Comparison of ENCODE assay signal across 23 cellular contexts in genomic region chr1:181608386-181608785, GRCh38.
"Had no signal": no experiment of that assay in that cellular context is flagged by ENCODE, and none has a peak within 500 bp of the region (broad histone marks: within the 10 kb centered on the region; RNA-seq: fewer than 3 reads in every experiment).

No MANE protein-coding gene starts in this region.

- H3K9me3 Mint-ChIP-seq: endodermal cell had no signal

- H3K27ac ChIP-seq: colonic mucosa, epithelial cell of prostate, foreskin keratinocyte, gastroesophageal sphincter, heart left ventricle, hepatocyte, left lung, lower lobe of right lung had no signal

- H3K36me3 ChIP-seq: colonic mucosa, gastroesophageal sphincter, heart left ventricle, left lung, lower lobe of right lung had no signal

- H3K9me3 ChIP-seq: colonic mucosa, left lung, lower lobe of right lung, mucosa of descending colon had no signal

- H3K4me2 ChIP-seq: hepatocyte had no signal

- H3K4me1 Mint-ChIP-seq: mesothelial cell of epicardium, naive B cell had no signal

- H3K36me3 Mint-ChIP-seq: mesothelial cell of epicardium; naive B cell; naive thymus-derived CD8-positive, alpha-beta T cell had no signal

- H2AFZ ChIP-seq: hepatocyte had no signal

- H3K27ac Mint-ChIP-seq: dendritic cell treated with granulocyte-macrophage colony-stimulating factor and Interleukin-4, amounts not matched to agents 40 ng/mL and 50 ng/mL, for 4 days; effector memory CD8-positive, alpha-beta T cell; endodermal cell; mesothelial cell of epicardium had no signal

- H3K27me3 Mint-ChIP-seq: dendritic cell treated with granulocyte-macrophage colony-stimulating factor and Interleukin-4, amounts not matched to agents 40 ng/mL and 50 ng/mL, for 4 days had no signal

- H3K4me3 ChIP-seq: colonic mucosa, gastroesophageal sphincter, heart left ventricle, hepatocyte, left lung, lower lobe of right lung, mucosa of descending colon had no signal

- ATAC-seq: effector memory CD8-positive, alpha-beta T cell; esophagus mucosa; foreskin keratinocyte; gastroesophageal sphincter; heart left ventricle; left cardiac atrium; left lung; left ventricle myocardium superior; lower lobe of right lung; mucosa of descending colon; naive thymus-derived CD8-positive, alpha-beta T cell had no signal

- H3K79me2 ChIP-seq: hepatocyte had no signal

- H3K4me1 ChIP-seq: colonic mucosa, foreskin keratinocyte, gastroesophageal sphincter, heart left ventricle, left lung, lower lobe of right lung had no signal

- DNase-seq: colonic mucosa; cortex of kidney; effector CD8-positive, alpha-beta T cell; effector memory CD8-positive, alpha-beta T cell; endodermal cell; erythroblast; foreskin keratinocyte; heart left ventricle; hypothalamus; left cardiac atrium; left lung; left ventricle myocardium superior; lower lobe of right lung; mesenchymal stem cell; mucosa of descending colon; naive B cell; naive thymus-derived CD8-positive, alpha-beta T cell had no signal

- H3K27me3 ChIP-seq: colonic mucosa, foreskin keratinocyte, gastroesophageal sphincter, hepatocyte, left lung had no signal

- H3K4me3 Mint-ChIP-seq: dendritic cell treated with granulocyte-macrophage colony-stimulating factor and Interleukin-4, amounts not matched to agents 40 ng/mL and 50 ng/mL, for 4 days; effector memory CD8-positive, alpha-beta T cell; endodermal cell; mesothelial cell of epicardium; naive thymus-derived CD8-positive, alpha-beta T cell had no signal
